Comparison of ENCODE assay signal across 10 cellular contexts in the genomic region with DNA sequence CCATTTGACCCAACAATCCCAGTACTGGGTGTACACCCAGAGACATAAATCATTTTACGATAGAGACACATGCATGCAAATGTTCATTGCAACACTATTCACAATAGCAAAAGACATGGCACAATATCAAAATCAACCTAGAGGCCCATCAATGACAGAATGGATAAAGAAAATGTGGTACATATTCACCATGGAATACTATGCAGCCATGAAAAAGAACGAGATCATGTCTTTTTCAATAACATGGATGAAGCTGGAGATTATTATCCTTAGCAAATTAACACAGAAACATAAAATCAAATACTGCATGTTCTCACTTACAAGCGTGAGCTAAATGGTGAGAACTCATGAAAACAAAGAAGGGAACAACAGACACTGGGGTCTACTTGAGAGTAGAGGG.
"Had no signal": no experiment of that assay in that cellular context is flagged by ENCODE, and none has a peak within 500 bp of the region (broad histone marks: within the 10 kb centered on the region; RNA-seq: fewer than 3 reads in every experiment).

No MANE protein-coding gene starts in this region.

- H3K4me2 ChIP-seq: GM23338, KMS-11 had no signal

- H3K4me3 ChIP-seq: GM23338, HAP-1 had no signal

- H3K36me3 ChIP-seq: HAP-1 had no signal

- H3K9ac ChIP-seq: KMS-11 had no signal

- FAIRE-seq: HTR-8/SVneo had no signal

- DNase-seq: H7, HFFc6, IMR-90, Karpas-422, KBM-7 had no signal

- ATAC-seq: GM23338, HCT116 had no signal

- H3K4me1 ChIP-seq: HAP-1 had no signal

- H2AFZ ChIP-seq: GM23338 had no signal

- H3K27ac ChIP-seq: KMS-11 had no signal

- H3K9me3 ChIP-seq: HAP-1 had no signal
